Comparison of ENCODE assay signal across 25 cellular contexts in genomic region chr5:146359836-146360235, GRCh38. TPM values are rescaled to one million over a fixed set of nuclear protein-coding genes. Genes with fewer than 3 reads are reported as not detected.
"Had no signal": no experiment of that assay in that cellular context is flagged by ENCODE, and none has a peak within 500 bp of the region (broad histone marks: within the 10 kb centered on the region; RNA-seq: fewer than 3 reads in every experiment).

No MANE protein-coding gene starts in this region.

- H3K36me3 ChIP-seq: stomach, suprapubic skin, thoracic aorta, thyroid gland, tibial artery, tibial nerve, transverse colon, upper lobe of left lung, upper lobe of right lung, uterus, vagina had no signal

- H3K9me3 ChIP-seq: stomach, suprapubic skin, thoracic aorta, thyroid gland, tibial artery, tibial nerve, transverse colon, upper lobe of left lung, upper lobe of right lung, uterus, vagina had no signal

- H3K4me3 ChIP-seq: stomach, suprapubic skin, thoracic aorta, thyroid gland, tibial artery, tibial nerve, transverse colon, upper lobe of left lung, upper lobe of right lung, uterus, vagina had no signal

- ATAC-seq: stimulated activated effector memory CD8-positive, alpha-beta T cell treated with anti-CD3 and anti-CD28 coated beads, Interleukin-12 subunit alpha, Interleukin-12 subunit beta, amount 100 ng/mL, for 72 hours; stimulated activated memory B cell treated with anti-CD40 and anti-IgM and Interleukin-4, amounts not matched to agents 10 μg/mL and 1 μg/mL and 100 μg/mL, for 72 hours; stimulated activated naive B cell treated with anti-CD40 and anti-IgM and Interleukin-4, amounts not matched to agents 10 μg/mL and 1 μg/mL and 100 μg/mL, for 72 hours; stimulated activated naive CD8-positive, alpha-beta T cell treated with anti-CD3 and anti-CD28 coated beads, Interleukin-15, amount 100 ng/mL, for 72 hours; stimulated activated naive CD8-positive, alpha-beta T cell treated with anti-CD3 and anti-CD28 coated beads, Interleukin-15, Interleukin-2, amounts not matched to agents 100 U/mL and 50 U/mL, for 24 hours; upper lobe of right lung had no signal

- H3K27ac ChIP-seq: stomach, suprapubic skin, thoracic aorta, thyroid gland, tibial artery, tibial nerve, transverse colon, upper lobe of left lung, upper lobe of right lung, uterus, vagina had no signal

- H3K27me3 ChIP-seq: thyroid gland, tibial artery, tibial nerve, transverse colon, upper lobe of left lung, uterus, vagina had no signal

- DNase-seq: stimulated activated CD4-positive, alpha-beta T cell treated with anti-CD3 and anti-CD28 coated beads, Interleukin-2, amount 100 ng/mL, for 48 hours; stimulated activated CD4-positive, alpha-beta T cell treated with anti-CD3 and anti-CD28 coated beads, Interleukin-4, amount 100 ng/mL, for 1 hour; stimulated activated CD4-positive, alpha-beta T cell treated with anti-CD3 and anti-CD28 coated beads, Interleukin-4, amount 100 ng/mL, for 24 hours; stimulated activated CD4-positive, alpha-beta T cell treated with anti-CD3 and anti-CD28 coated beads, Interleukin-4, amount 100 ng/mL, for 4 hours; stimulated activated CD8-positive, alpha-beta memory T cell treated with anti-CD3 and anti-CD28 coated beads, Interleukin-4, amount 100 ng/mL, for 48 hours; stimulated activated naive B cell treated with anti-CD40 and anti-IgM and Interleukin-4, amounts not matched to agents 10 μg/mL and 1 μg/mL and 100 μg/mL, for 72 hours; stimulated activated naive CD4-positive, alpha-beta T cell; stimulated activated naive CD4-positive, alpha-beta T cell treated with Interleukin-2 at 50 U/mL for 16 hours; stimulated activated naive CD8-positive, alpha-beta T cell treated with anti-CD3 and anti-CD28 coated beads, Interleukin-15, amount 100 ng/mL, for 72 hours; stimulated activated naive CD8-positive, alpha-beta T cell treated with anti-CD3 and anti-CD28 coated beads, Interleukin-15, Interleukin-2, amounts not matched to agents 100 U/mL and 50 U/mL, for 24 hours; stomach; substantia nigra; thyroid gland; tibial artery; transverse colon; trophoblast cell; upper lobe of left lung; upper lobe of right lung; uterus had no signal

- H3K4me1 ChIP-seq: stomach, suprapubic skin, thyroid gland, tibial artery, tibial nerve, transverse colon, upper lobe of left lung, upper lobe of right lung, uterus, vagina had no signal

RNA-seq across cellular contexts. Expression of gene POU4F3, which starts 21.2 kb away (rescaled TPM):
- total RNA-seq: stomach, thoracic aorta, thyroid gland, transverse colon, upper lobe of right lung, vagina had no signal
